Comparison of ENCODE assay signal across 10 cellular contexts in the genomic region with DNA sequence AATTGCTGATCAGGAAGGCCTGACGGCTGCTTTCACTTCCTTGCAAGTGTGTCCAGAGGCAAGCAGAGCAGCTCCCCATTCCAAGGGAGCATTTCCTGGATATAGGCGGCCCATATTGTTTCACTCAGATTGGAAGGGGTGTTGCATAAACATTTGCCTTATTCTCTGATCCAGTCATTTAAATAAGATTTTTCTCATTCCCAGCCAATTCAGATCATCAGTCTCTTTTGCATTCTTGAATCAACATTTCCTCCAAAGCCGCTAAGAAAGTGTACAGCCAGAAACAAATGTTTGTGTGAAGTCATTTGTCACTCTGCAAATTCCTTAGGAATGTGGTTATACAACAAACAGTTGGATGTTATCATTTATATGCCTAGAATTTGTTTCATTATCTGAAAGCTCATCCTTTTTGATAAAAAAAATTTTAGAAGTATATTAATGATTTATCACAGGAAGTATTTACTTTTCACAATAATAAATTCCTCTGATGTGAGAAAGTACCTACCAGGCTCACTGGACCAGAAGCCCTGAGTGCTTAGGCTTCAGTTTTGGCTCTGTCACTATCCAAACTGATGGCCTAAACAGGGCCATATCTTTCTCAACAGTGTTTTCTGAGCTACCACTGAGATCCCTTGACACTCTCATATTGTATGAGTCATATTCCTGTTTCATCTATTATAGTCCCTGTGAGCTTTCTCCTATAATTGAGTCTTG.
DNase-seq lines count a peak whose midpoint lies in the region; ATAC-seq and TF ChIP-seq lines count a peak whose summit lies in the region.
"Had no signal": no experiment of that assay in that cellular context is flagged by ENCODE, and none has a peak within 500 bp of the region (broad histone marks: within the 10 kb centered on the region; RNA-seq: fewer than 3 reads in every experiment).

No MANE protein-coding gene starts in this region.

- ATAC-seq in GM21737 (IDR thresholded peaks at IDR 0.05; ENCODE audit: unreplicated experiment): no peak
- ATAC-seq: GM23338 had no signal

- DNase-seq in HT-29 (ENCODE audit: low spot score): peak; percentile 65
- DNase-seq in astrocyte of the hippocampus (ENCODE audit: low read depth, low spot score): peak; percentile 35
- DNase-seq in left ventricle myocardium inferior: no peak
- DNase-seq in stromal cell of bone marrow (ENCODE audit: low read depth): peak; percentile 49
- no peak for DNase-seq in KG1 (lab: John Stamatoyannopoulos, UW)
- DNase-seq in globus pallidus (ENCODE audit: low spot score): no peak
- DNase-seq: activated CD4-positive, alpha-beta T cell treated with anti-CD3 and anti-CD28 coated beads, Interleukin-2, amount 50 U/mL, for 1 hour had no signal

- H3K4me1 ChIP-seq in left ventricle myocardium inferior: peaks cover 17% of the 10 kb centered on the region

- H3K27ac ChIP-seq in left ventricle myocardium inferior (replicated peaks): peak overlapping the region; percentile 21

- no peaks in the 10 kb centered on the region for H3K27me3 ChIP-seq in left ventricle myocardium inferior (ENCODE audit: low read depth)

- no peaks in the 10 kb centered on the region for H3K36me3 ChIP-seq in left ventricle myocardium inferior

- no peaks in the 10 kb centered on the region for H3K9me3 ChIP-seq in left ventricle myocardium inferior (replicated peaks)

- TF ChIP-seq CTCF in left ventricle myocardium inferior (IDR thresholded peaks at IDR 0.05; ENCODE audit: borderline replicate concordance): no peak

- intact Hi-C loops in left ventricle myocardium inferior (cut with micrococcal nuclease): no loop called here

- H3K4me3 ChIP-seq in left ventricle myocardium inferior: no peak overlapping the region
- H3K4me3 ChIP-seq: GM23338, lung had no signal

Comparison
In these comparisons a context has a peak if more than half of its experiments do, and no peak if none do; other contexts are left out.
1. DNase-seq: peak in HT-29 (single experiment), astrocyte of the hippocampus (single experiment) and stromal cell of bone marrow (single experiment); none in left ventricle myocardium inferior (single experiment), KG1 (single experiment) and globus pallidus (single experiment).